In the genomic region with DNA sequence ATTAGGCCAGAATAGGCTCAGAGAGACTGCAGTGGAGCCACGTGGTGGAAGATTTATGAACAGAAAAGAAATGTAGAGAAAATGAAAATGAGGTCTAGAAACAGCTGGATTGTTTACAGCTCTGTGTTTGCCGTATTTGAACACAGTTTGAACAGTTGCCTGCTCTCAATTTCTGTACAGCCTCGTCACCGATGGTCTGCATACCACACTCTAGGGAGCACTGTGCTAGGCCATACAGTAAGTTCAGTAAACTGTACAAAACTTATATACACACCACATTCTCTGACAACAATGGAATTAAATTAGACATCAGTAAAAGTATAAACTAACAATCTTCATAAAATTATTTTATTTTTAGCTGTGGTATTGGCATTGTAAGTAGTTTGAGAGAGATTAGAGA, we compare ENCODE assay signal across 20 cellular contexts. TPM values are rescaled to one million over a fixed set of nuclear protein-coding genes. Genes with fewer than 3 reads are reported as not detected.
DNase-seq lines count a peak whose midpoint lies in the region; ATAC-seq and TF ChIP-seq lines count a peak whose summit lies in the region.
"Had no signal": no experiment of that assay in that cellular context is flagged by ENCODE, and none has a peak within 500 bp of the region (broad histone marks: within the 10 kb centered on the region; RNA-seq: fewer than 3 reads in every experiment).

No MANE protein-coding gene starts in this region.

- DNase-seq in AG04450 (ENCODE audit: low read depth, low spot score), result no peak
- no peak for DNase-seq in Panc1 (ENCODE audit: low read depth, low spot score)
- DNase-seq in esophagus muscularis mucosa (ENCODE audit: extremely low spot score), result no peak
- no peak for DNase-seq in dermis blood vessel endothelial cell
- DNase-seq: 8988T; Caco-2; CD4-positive, CD25-positive, alpha-beta regulatory T cell; CD8-positive, alpha-beta T cell; DMS153; DND-41; H9 had no signal

- H3K27ac ChIP-seq in AG04450 (ENCODE audit: low read depth, low read length) (no peak overlapping the region), Panc1 (ENCODE audit: low read length) (no peak overlapping the region), liver (ENCODE audit: low read depth in 1 of 2, low read length in 2 of 2) (peak overlapping the region; percentile 42 to 54), esophagus muscularis mucosa (replicated peaks in 1 of 4) (no peak overlapping the region)
- H3K27ac ChIP-seq: BLaER1, C4-2B had no signal

- no peaks in the 10 kb centered on the region for H3K36me3 ChIP-seq in Panc1 (ENCODE audit: control insufficient read depth, insufficient read depth, low read length)
- H3K36me3 ChIP-seq in liver (ENCODE audit: control insufficient read depth in 4 of 4, insufficient read depth in 3 of 4, low read depth in 1 of 4, low read length in 3 of 4), result no peaks in the 10 kb centered on the region
- H3K36me3 ChIP-seq in esophagus muscularis mucosa, result no peaks in the 10 kb centered on the region
- H3K36me3 ChIP-seq: BLaER1 had no signal

- 29% methylated on average over 4 of the region's 4 CpGs for WGBS in liver
- 72% methylated on average over 4 of the region's 4 CpGs for WGBS in esophagus muscularis mucosa

- H3K4me3 ChIP-seq in AG04450 (ENCODE audit: low read depth, low read length) (no peak overlapping the region), Panc1 (ENCODE audit: low read depth in 2 of 2, low read length in 2 of 2) (no peak overlapping the region), liver (ENCODE audit: low read depth in 1 of 3, low read length in 3 of 3) (no peak overlapping the region), esophagus muscularis mucosa (no peak overlapping the region)
- H3K4me3 ChIP-seq: BLaER1, GM23338 had no signal

- no TSS peak for BruUV-seq in Panc1 (replicated peaks; lab: Mats Ljungman, UMichigan)

- peaks cover 2% of the 10 kb centered on the region for H3K27me3 ChIP-seq in AG04450 (ENCODE audit: control insufficient read depth, insufficient read depth, low read length)
- H3K27me3 ChIP-seq in Panc1 (ENCODE audit: control insufficient read depth, insufficient read depth, low read length), result peaks cover 39% of the 10 kb centered on the region
- no peaks in the 10 kb centered on the region for H3K27me3 ChIP-seq in liver (ENCODE audit: control insufficient read depth in 4 of 4, insufficient read depth in 4 of 4, low read length in 3 of 4)
- no peaks in the 10 kb centered on the region for H3K27me3 ChIP-seq in esophagus muscularis mucosa
- H3K27me3 ChIP-seq: BLaER1 had no signal

- TF ChIP-seq CTCF in AG04450 (IDR thresholded peaks at IDR 0.05; ENCODE audit: low read depth, low read length), result 0 out of 2 replicates have a peak, but pooled peaks have one; percentile 1
- peak; percentile 16; the same call in 1 of the 2 replicates for TF ChIP-seq CTCF in Panc1 (IDR thresholded peaks at IDR 0.05)
- no peak for TF ChIP-seq CTCF in liver (IDR thresholded peaks at IDR 0.05; ENCODE audit: low read depth, low read length, missing input control)
- no peak for TF ChIP-seq CTCF in esophagus muscularis mucosa (IDR thresholded peaks at IDR 0.05)

- no peak for TF ChIP-seq EP300 in esophagus muscularis mucosa (IDR thresholded peaks at IDR 0.05)

- ATAC-seq in Panc1 (no peak), GM18909 (IDR thresholded peaks at IDR 0.05; ENCODE audit: poor library complexity, unreplicated experiment) (no peak)
- ATAC-seq: CD8-positive, alpha-beta T cell; GM23338; HCT116 had no signal

- TF ChIP-seq RAD21 in liver (IDR thresholded peaks at IDR 0.05), result no peak

- H3K4me1 ChIP-seq in Panc1 (ENCODE audit: control insufficient read depth, insufficient read depth, low read length) (peaks cover 9% of the 10 kb centered on the region; the same call in 1 of the 2 replicates), liver (ENCODE audit: control insufficient read depth in 4 of 4, insufficient read depth in 4 of 4, low read length in 3 of 4) (peaks cover 3 to 52% (median 34%) of the 10 kb centered on the region in 4 donors), esophagus muscularis mucosa (peaks cover 0 to 14% (median 11%) of the 10 kb centered on the region in 4 donors)

- POLR2A ChIA-PET in AG04450 (lab: Yijun Ruan, JAX) (no interaction called here), Panc1 (lab: Charles Lee) (no interaction called here)

- H3K9me3 ChIP-seq in AG04450 (ENCODE audit: control insufficient read depth, insufficient read depth, low read length) (no peaks in the 10 kb centered on the region), Panc1 (ENCODE audit: control insufficient read depth, insufficient read depth, low read depth, low read length) (no peaks in the 10 kb centered on the region; the same call in 1 of the 2 replicates), liver (ENCODE audit: control insufficient read depth in 4 of 4, low read length in 3 of 4) (peaks cover 0 to 4% (median 0%) of the 10 kb centered on the region in 4 donors), esophagus muscularis mucosa (no peaks in the 10 kb centered on the region)
- H3K9me3 ChIP-seq: BLaER1 had no signal

- intact Hi-C loops in Panc1 (cut with micrococcal nuclease; ENCODE audit: unreplicated experiment) (loop anchor here (5.0 kb wide), 1 partner anchor 79 kb away; no protein-coding TSS in a partner anchor), esophagus muscularis mucosa (cut with DNase I) (no loop called here)

- H3K9ac ChIP-seq in liver (ENCODE audit: low read depth in 1 of 2, low read length in 2 of 2), result peak overlapping the region in 1 of 2 donors; percentile 75
- H3K9ac ChIP-seq: BLaER1 had no signal

- in situ Hi-C loops in Panc1 (cut with HindIII; ENCODE audit: low pct_unique_long_range_greater_than_20kb, low sequenced_read_pairs), result no loop called here

- CTCF ChIA-PET in AG04450 (lab: Charles Lee) (interaction anchor here (1.0 to 2.0 kb wide), 4 partner anchors 13 to 187 kb away, joined by 3 to 14 read pairs (median 6); no protein-coding TSS in a partner anchor), Panc1 (lab: Charles Lee) (no interaction called here)

- TF ChIP-seq POLR2A in esophagus muscularis mucosa (IDR thresholded peaks at IDR 0.05; ENCODE audit: low read depth), result no peak

TF ChIP-seq in liver, 16 proteins besides CTCF, POLR2A, EP300 and RAD21 (continues in another document):
- TF ChIP-seq FOXA2 (IDR thresholded peaks at IDR 0.05) (no peak), MAX (IDR thresholded peaks at IDR 0.05) (no peak), REST (IDR thresholded peaks at IDR 0.05) (no peak), TAF1 (conservative IDR thresholded peaks at IDR 0.05) (no peak), FOXA1 (IDR thresholded peaks at IDR 0.05) (no peak)
- TF ChIP-seq, protein P1, sequence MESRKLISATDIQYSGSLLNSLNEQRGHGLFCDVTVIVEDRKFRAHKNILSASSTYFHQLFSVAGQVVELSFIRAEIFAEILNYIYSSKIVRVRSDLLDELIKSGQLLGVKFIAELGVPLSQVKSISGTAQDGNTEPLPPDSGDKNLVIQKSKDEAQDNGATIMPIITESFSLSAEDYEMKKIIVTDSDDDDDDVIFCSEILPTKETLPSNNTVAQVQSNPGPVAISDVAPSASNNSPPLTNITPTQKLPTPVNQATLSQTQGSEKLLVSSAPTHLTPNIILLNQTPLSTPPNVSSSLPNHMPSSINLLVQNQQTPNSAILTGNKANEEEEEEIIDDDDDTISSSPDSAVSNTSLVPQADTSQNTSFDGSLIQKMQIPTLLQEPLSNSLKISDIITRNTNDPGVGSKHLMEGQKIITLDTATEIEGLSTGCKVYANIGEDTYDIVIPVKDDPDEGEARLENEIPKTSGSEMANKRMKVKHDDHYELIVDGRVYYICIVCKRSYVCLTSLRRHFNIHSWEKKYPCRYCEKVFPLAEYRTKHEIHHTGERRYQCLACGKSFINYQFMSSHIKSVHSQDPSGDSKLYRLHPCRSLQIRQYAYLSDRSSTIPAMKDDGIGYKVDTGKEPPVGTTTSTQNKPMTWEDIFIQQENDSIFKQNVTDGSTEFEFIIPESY (IDR thresholded peaks at IDR 0.05), result no peak

RNA-seq across cellular contexts. Expression of gene CYP2E1, which starts 11.1 kb away (rescaled TPM):
- 1.1 and 1.3 TPM in 2 replicates for polyA plus RNA-seq in AG04450 (2011; rRNA removed)
- 0.43 and 0.51 TPM in 2 replicates for polyA minus RNA-seq in AG04450 (2011; rRNA and poly(A)+ RNA removed)
- total RNA-seq in Panc1 (2021; ENCODE audit: unreplicated experiment), result 1.1 TPM
- polyA plus RNA-seq in Panc1 (2012; ENCODE audit: insufficient read length), result 0.40 TPM
- total RNA-seq in liver, result 1,000 to 10,000 TPM in 1 of 2 donors, under 1 TPM in 1; 0.93 to 2,431 TPM
- polyA plus RNA-seq in liver, result 1,000 to 10,000 TPM; 3,994 to 5,149 TPM
- under 1 TPM; 0.83 to 0.98 (median 0.87) TPM for total RNA-seq in esophagus muscularis mucosa
- 0.17 and 0.23 TPM in 2 replicates for total RNA-seq in dermis blood vessel endothelial cell
- total RNA-seq: Caco-2 had no signal

RNA-seq across cellular contexts. Expression of gene SYCE1, which starts 49.3 kb away (rescaled TPM):
- polyA plus RNA-seq in AG04450 (2011; rRNA removed) (not detected in 2 replicates), liver (1 to 10 TPM; 2.1 to 5.4 TPM)
- polyA minus RNA-seq in AG04450 (2011; rRNA and poly(A)+ RNA removed), result not detected in 2 replicates
- total RNA-seq in Panc1 (2021; ENCODE audit: unreplicated experiment) (not detected), liver (under 1 TPM in 1 of 2 donors, not detected in 1; 0.33 TPM), esophagus muscularis mucosa (1 to 10 TPM in 1 of 4 donors, under 1 TPM in 1, not detected in 2; 0.50 to 10.0 TPM), dermis blood vessel endothelial cell (not detected in 2 replicates)
- polyA plus RNA-seq in Panc1 (2012; ENCODE audit: insufficient read length), result 0.84 TPM
- total RNA-seq: A673, B cell, Caco-2, GM23338, H4, H9 had no signal

Comparison
In these comparisons a context has a peak if more than half of its experiments do, and no peak if none do; other contexts are left out.
1. H3K27ac ChIP-seq: peak in liver (2 of 2); none in AG04450 (single experiment), Panc1 (single experiment) and esophagus muscularis mucosa (0 of 4).
2. CTCF ChIP-seq: peak in AG04450 (single experiment) and Panc1 (single experiment); none in liver (single experiment) and esophagus muscularis mucosa (0 of 3).